Comparison of ENCODE assay signal across 1 cellular context in genomic region chr14:100340454-100340813, GRCh38.
TF ChIP-seq lines count a peak whose summit lies in the region.

No MANE protein-coding gene starts in this region.

TF ChIP-seq in GM12878, 131 proteins besides CTCF, POLR2A, EP300 and RAD21:
- TF ChIP-seq PAX5 (IDR thresholded peaks at IDR 0.05; ENCODE audit: borderline replicate concordance, low read depth, low read length) = no peak
- TF ChIP-seq REST (IDR thresholded peaks at IDR 0.05; ENCODE audit: low read depth, low read length) = no peak
- TF ChIP-seq CEBPZ (IDR thresholded peaks at IDR 0.05; ENCODE audit: low read depth, low read length) = no peak
- no peak for TF ChIP-seq STAT3 (IDR thresholded peaks at IDR 0.05; ENCODE audit: low read depth, low read length)
- no peak for TF ChIP-seq YY1 (IDR thresholded peaks at IDR 0.05; ENCODE audit: low read depth, low read length)
- TF ChIP-seq TCF7 (IDR thresholded peaks at IDR 0.05; ENCODE audit: borderline replicate concordance) = no peak
TF ChIP-seq in GM12878: peak in this region for 0.
